ENCODE assay signal across 30 cellular contexts in the genomic region with DNA sequence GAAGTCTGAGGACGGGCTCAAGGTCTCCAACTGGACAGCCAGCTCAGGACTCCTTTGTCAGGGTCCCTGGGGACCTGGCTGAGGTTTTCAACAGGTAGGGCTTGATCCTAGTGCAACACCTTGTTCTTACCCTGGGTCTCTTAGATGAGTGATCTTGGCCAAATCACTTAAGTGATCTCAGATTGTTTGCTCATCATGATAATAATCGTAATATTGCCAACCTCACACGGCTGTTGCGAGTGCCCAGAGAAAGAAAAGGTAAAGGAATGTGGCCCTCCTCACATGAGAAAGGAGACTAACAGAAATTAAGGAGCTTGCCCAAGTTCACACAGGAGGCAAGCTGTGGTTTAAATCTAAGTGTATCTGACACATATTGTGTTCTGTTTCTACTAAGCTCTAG. TPM values are rescaled to one million over a fixed set of nuclear protein-coding genes. Genes with fewer than 3 reads are reported as not detected.
DNase-seq lines count a peak whose midpoint lies in the region; ATAC-seq, FAIRE-seq and TF ChIP-seq lines count a peak whose summit lies in the region.
"Had no signal": no experiment of that assay in that cellular context is flagged by ENCODE, and none has a peak within 500 bp of the region (broad histone marks: within the 10 kb centered on the region; RNA-seq: fewer than 3 reads in every experiment).

No MANE protein-coding gene starts in this region.

- no peak for ATAC-seq in GM18907 (IDR thresholded peaks at IDR 0.05; ENCODE audit: unreplicated experiment)
- ATAC-seq: GM12878 had no signal

- H3K27me3 ChIP-seq in Karpas-422 (ENCODE audit: low read length) (peaks cover 7% of the 10 kb centered on the region; the same call in 1 of the 2 replicates), bronchial epithelial cell (ENCODE audit: control insufficient read depth, insufficient read depth, low read length) (peaks cover 12% of the 10 kb centered on the region), stomach (no peaks in the 10 kb centered on the region)
- H3K27me3 ChIP-seq: BLaER1 had no signal

- no peaks in the 10 kb centered on the region for H3K9me2 ChIP-seq in Karpas-422 (replicated peaks; ENCODE audit: insufficient read depth, low read length)

- no peak overlapping the region for H3K9ac ChIP-seq in Karpas-422 (ENCODE audit: low read length)
- H3K9ac ChIP-seq: BLaER1, KMS-11 had no signal

- TF ChIP-seq POLR2A in stomach (IDR thresholded peaks at IDR 0.05): no peak

- peaks cover 20% of the 10 kb centered on the region for H3K4me1 Mint-ChIP-seq in mesothelial cell of epicardium

- peak; percentile 18 for FAIRE-seq in bronchial epithelial cell (lab: Jason Lieb, UNC)
- FAIRE-seq: A204.1, D721Med, GM12878, H1 had no signal

- intact Hi-C loops in stomach (cut with DNase I; ENCODE audit: low total_unique reads): no loop called here

- WGBS in stomach, 5 donors: 47 to 73% (median 52%) methylated on average over 4 of the region's 4 CpGs

- H3K4me1 ChIP-seq in Karpas-422 (ENCODE audit: low read length) (peaks cover 48% of the 10 kb centered on the region), stomach (peaks cover 31 to 64% (median 45%) of the 10 kb centered on the region in 4 donors)

- H3K27me3 Mint-ChIP-seq in mesothelial cell of epicardium (ENCODE audit: low read depth): no peaks in the 10 kb centered on the region
- H3K27me3 Mint-ChIP-seq: CD4-positive, alpha-beta T cell had no signal

- TF ChIP-seq CTCF in 22Rv1 (IDR thresholded peaks at IDR 0.05) (no peak), bronchial epithelial cell (IDR thresholded peaks at IDR 0.05; ENCODE audit: insufficient read depth, low read length, severe bottlenecking) (no peak), stomach (IDR thresholded peaks at IDR 0.05) (no peak), mesothelial cell of epicardium (IDR thresholded peaks at IDR 0.05; ENCODE audit: unreplicated experiment) (no peak)

- H3K36me3 ChIP-seq in Karpas-422 (ENCODE audit: insufficient read depth, low read length): no peaks in the 10 kb centered on the region
- no peaks in the 10 kb centered on the region for H3K36me3 ChIP-seq in bronchial epithelial cell (ENCODE audit: control insufficient read depth, insufficient read depth, low read length)
- no peaks in the 10 kb centered on the region for H3K36me3 ChIP-seq in stomach
- H3K36me3 ChIP-seq: BLaER1 had no signal

- H3K4me3 Mint-ChIP-seq in mesothelial cell of epicardium: no peak overlapping the region
- H3K4me3 Mint-ChIP-seq: CD4-positive, alpha-beta T cell; IgD-negative memory B cell had no signal

- DNase-seq in Karpas-422 (no peak), bronchial epithelial cell (ENCODE audit: low read depth) (no peak), stomach (no peak), mesothelial cell of epicardium (ENCODE audit: low spot score in 2 of 2, unreplicated experiment in 2 of 2) (no peak)
- DNase-seq in activated CD4-positive, alpha-beta T cell treated with anti-CD3 and anti-CD28 coated beads for 48 hours: no peak
- DNase-seq: CD4-positive, alpha-beta T cell; DMS79; EL; GDM1; HCEC 1CT; NCI-H1092; NCI-H1417 treated with DMSO at 0.1 percent for 48 hours; NCI-H1694 treated with DMSO at 0.1 percent for 48 hours; NCI-H2081; NCI-H2171 treated with DMSO at 0.1 percent for 48 hours; NCI-H345; NCI-H524; SHP77 had no signal

- H3K9me3 Mint-ChIP-seq in mesothelial cell of epicardium: no peaks in the 10 kb centered on the region
- H3K9me3 Mint-ChIP-seq: CD4-positive, alpha-beta T cell had no signal

- no peaks in the 10 kb centered on the region for H3K9me3 ChIP-seq in Karpas-422 (ENCODE audit: low read length)
- H3K9me3 ChIP-seq in stomach: no peaks in the 10 kb centered on the region
- H3K9me3 ChIP-seq: BLaER1 had no signal

- peak overlapping the region; percentile 58 for H3K4me2 ChIP-seq in Karpas-422 (ENCODE audit: low read depth, low read length, poor library complexity, severe bottlenecking)
- H3K4me2 ChIP-seq: BLaER1, KMS-11 had no signal

- no peak overlapping the region for H3K27ac Mint-ChIP-seq in mesothelial cell of epicardium
- H3K27ac Mint-ChIP-seq: CD4-positive, alpha-beta T cell; IgD-negative memory B cell had no signal

- H3K4me3 ChIP-seq in Karpas-422 (ENCODE audit: low read length): peak overlapping the region; percentile 17; the same call in 1 of the 2 replicates
- H3K4me3 ChIP-seq in bronchial epithelial cell (ENCODE audit: low read depth, low read length): no peak overlapping the region
- H3K4me3 ChIP-seq in stomach: no peak overlapping the region
- H3K4me3 ChIP-seq: BLaER1, GM12878 had no signal

- no peaks in the 10 kb centered on the region for H3K79me2 ChIP-seq in Karpas-422 (ENCODE audit: low read length)

- H2AFZ ChIP-seq in Karpas-422 (ENCODE audit: low read length): no peak overlapping the region

- no peak for TF ChIP-seq EP300 in stomach (IDR thresholded peaks at IDR 0.05)

- no peaks in the 10 kb centered on the region for H3K36me3 Mint-ChIP-seq in mesothelial cell of epicardium

- H4K20me1 ChIP-seq in Karpas-422 (ENCODE audit: insufficient read depth, low read depth, low read length): peaks cover 63% of the 10 kb centered on the region
- H4K20me1 ChIP-seq: BLaER1 had no signal

- H3K27ac ChIP-seq in 22Rv1 (peak overlapping the region; percentile 57), Karpas-422 (ENCODE audit: low read length) (no peak overlapping the region), stomach (peak overlapping the region in 3 of 5 donors; percentile 72 to 79 (median 77))
- H3K27ac ChIP-seq: BLaER1, KMS-11, RWPE1 had no signal

RNA-seq across cellular contexts. Expression of gene POU2AF3, which starts 28.5 kb away (rescaled TPM):
- not detected in 2 replicates for total RNA-seq in Karpas-422 (2014; rRNA removed; shearing (Covaris generic); ENCODE audit: low replicate concordance)
- total RNA-seq in bronchial epithelial cell (not detected in 2 replicates), stomach (1 to 10 TPM in 4 of 5 donors, under 1 TPM in 1; 0.58 to 7.6 (median 3.1) TPM), mesothelial cell of epicardium (3.0 to 4.1 TPM (median 3.4 TPM) in 3 replicates)
- polyA plus RNA-seq in stomach: 10 to 100 TPM in 1 of 3 donors, 1 to 10 TPM in 2; 3.3 to 10.1 (median 4.3) TPM
- total RNA-seq: CD4-positive, alpha-beta T cell; SK-MEL-5 had no signal
- polyA plus RNA-seq: AG04450 had no signal

RNA-seq across cellular contexts. Expression of gene POU2AF1, which starts 52.3 kb away (rescaled TPM):
- total RNA-seq in Karpas-422 (2014; rRNA removed; shearing (Covaris generic); ENCODE audit: low replicate concordance): 803 and 894 TPM in 2 replicates
- not detected in 2 replicates for total RNA-seq in bronchial epithelial cell
- total RNA-seq in stomach: 10 to 100 TPM in 2 of 5 donors, 1 to 10 TPM in 2, not detected in 1; 2.8 to 43.2 (median 14.8) TPM
- 10 to 100 TPM in 1 of 3 donors, 1 to 10 TPM in 2; 7.0 to 12.3 (median 8.8) TPM for polyA plus RNA-seq in stomach
- total RNA-seq in mesothelial cell of epicardium: 0.25 TPM in 1 of 3 replicates, not detected in the others
- total RNA-seq: H1, SK-MEL-5 had no signal
- polyA plus RNA-seq: AG04450, H1 had no signal

Comparison
In these comparisons a context has a peak if more than half of its experiments do, and no peak if none do; other contexts are left out.
1. RNA of gene POU2AF1, which starts 52.3 kb away (total RNA-seq): 803 to 894 TPM in Karpas-422; 2.8 to 43.2 TPM in stomach, not detected in bronchial epithelial cell and 0.25 TPM in mesothelial cell of epicardium; every median in the first group is over 10 times any median in the second.